Comparison of ENCODE assay signal across 1 cellular context in the genomic region with DNA sequence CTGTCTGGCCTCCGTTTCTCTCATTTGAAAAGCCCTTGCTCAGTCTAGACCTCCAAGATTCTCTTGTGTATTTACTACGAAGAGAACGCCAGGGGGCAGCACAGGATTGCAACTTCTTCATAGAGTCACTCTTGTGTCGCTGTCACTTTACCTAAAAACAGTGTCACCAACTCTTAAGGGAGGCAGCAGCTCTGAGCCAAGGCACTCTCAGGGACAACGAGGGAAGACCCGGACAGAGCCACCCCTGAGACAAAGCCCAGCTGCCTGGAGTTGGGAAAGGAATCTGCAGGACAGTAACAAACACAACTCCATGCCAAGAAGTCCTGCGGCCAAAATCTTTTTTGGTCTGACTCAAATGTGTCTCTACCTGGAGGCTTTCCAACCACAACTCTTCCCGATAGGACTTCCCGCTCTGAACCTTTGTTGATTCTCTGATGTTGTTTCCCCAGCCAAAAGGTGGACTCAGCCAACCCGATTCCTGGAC.
TF ChIP-seq lines count a peak whose summit lies in the region.

No MANE protein-coding gene starts in this region.

TF ChIP-seq in K562, 482 proteins besides CTCF, POLR2A, EP300 and RAD21 (continued from another document and continues in another):
- TF ChIP-seq ZNF384 (IDR thresholded peaks at IDR 0.05; ENCODE audit: low read depth, low read length) (no peak), ZNF140 (CRISPR knock-in tag; IDR thresholded peaks at IDR 0.05) (no peak), CREM (IDR thresholded peaks at IDR 0.05; ENCODE audit: low read depth) (peak; percentile 31; the same call in 1 of the 2 replicates), SMAD4 (CRISPR knock-in tag; conservative IDR thresholded peaks at IDR 0.05) (0 out of 2 replicates have a peak, but pooled peaks have one; percentile 27), LARP7 (IDR thresholded peaks at IDR 0.05) (no peak), NCOA6 (IDR thresholded peaks at IDR 0.05) (no peak), ZNF444 (CRISPR knock-in tag; IDR thresholded peaks at IDR 0.05) (no peak), SAP30 (IDR thresholded peaks at IDR 0.05; ENCODE audit: borderline replicate concordance, insufficient read depth, low read depth, low read length, poor library complexity, severe bottlenecking) (no peak), SAFB2 (IDR thresholded peaks at IDR 0.05; ENCODE audit: borderline replicate concordance, low read depth, low read length, severe bottlenecking) (no peak), JUN (IDR thresholded peaks at IDR 0.05; ENCODE audit: borderline replicate concordance, low read depth, low read length) (no peak), JUN (CRISPR knock-in tag; IDR thresholded peaks at IDR 0.05; ENCODE audit: borderline replicate concordance) (no peak), TBL1XR1 (IDR thresholded peaks at IDR 0.05; ENCODE audit: low read length in 2 of 2) (no peak), ZNF274 (IDR thresholded peaks at IDR 0.05; ENCODE audit: borderline replicate concordance, low read depth, low read length) (no peak), RCOR1 (IDR thresholded peaks at IDR 0.05; ENCODE audit: borderline replicate concordance in 1 of 2, low read depth in 2 of 2, low read length in 2 of 2) (0 out of 4 replicates have a peak, but pooled peaks of 1 of the 2 experiments have one; percentile 27), BCOR (IDR thresholded peaks at IDR 0.05) (no peak), SNIP1 (IDR thresholded peaks at IDR 0.05; ENCODE audit: low read depth) (no peak), EGR1 (conservative IDR thresholded peaks at IDR 0.05) (no peak), EZH2 (IDR thresholded peaks at IDR 0.05; ENCODE audit: borderline replicate concordance, low read depth, low read length) (no peak), ZNF764 (CRISPR knock-in tag; IDR thresholded peaks at IDR 0.05; ENCODE audit: low read depth) (no peak), HDAC6 (IDR thresholded peaks at IDR 0.05; ENCODE audit: low read depth, low read length) (no peak), SMARCA4 (IDR thresholded peaks at IDR 0.05) (no peak), KLF16 (IDR thresholded peaks at IDR 0.05) (0 out of 2 replicates have a peak, but pooled peaks have one; percentile 33), DMBX1 (CRISPR knock-in tag; IDR thresholded peaks at IDR 0.05; ENCODE audit: borderline replicate concordance) (no peak), ARID2 (IDR thresholded peaks at IDR 0.05) (peak; percentile 41; the same call in 1 of the 2 replicates), KDM2B (CRISPR knock-in tag; IDR thresholded peaks at IDR 0.05) (no peak), SMC3 (conservative IDR thresholded peaks at IDR 0.05; ENCODE audit: insufficient read depth, low read depth, low read length) (peak; percentile 88), MCM2 (IDR thresholded peaks at IDR 0.05; ENCODE audit: low read depth) (no peak), NEUROD1 (IDR thresholded peaks at IDR 0.05; ENCODE audit: borderline replicate concordance, low read depth, low read length, partially characterized antibody) (no peak), SRF (CRISPR knock-in tag; IDR thresholded peaks at IDR 0.05) (peak in 1 of 2 experiments; percentile 33; a peak in 1 of 4 replicates), ARNT (IDR thresholded peaks at IDR 0.05) (0 out of 4 replicates have a peak, but pooled peaks of 1 of the 2 experiments have one; percentile 17), ZNF717 (CRISPR knock-in tag; IDR thresholded peaks at IDR 0.05) (no peak), FOXA3 (CRISPR knock-in tag; conservative IDR thresholded peaks at IDR 0.05 in 1 of 2, IDR thresholded peaks at IDR 0.05 in 1 of 2) (0 out of 4 replicates have a peak, but pooled peaks of 1 of the 2 experiments have one; percentile 16), HMG20B (CRISPR knock-in tag; IDR thresholded peaks at IDR 0.05) (no peak), FOXK2 (conservative IDR thresholded peaks at IDR 0.05 in 1 of 2, IDR thresholded peaks at IDR 0.05 in 1 of 2; ENCODE audit: low read depth in 2 of 2) (peak; percentile 49 to 69; a peak in 3 of 4 replicates), ILK (tag; IDR thresholded peaks at IDR 0.05; ENCODE audit: borderline replicate concordance, low read depth) (no peak), CBFA2T3 (IDR thresholded peaks at IDR 0.05) (no peak), HNRNPL (IDR thresholded peaks at IDR 0.05; ENCODE audit: low read depth, low read length) (no peak), MAFF (IDR thresholded peaks at IDR 0.05; ENCODE audit: low read length) (no peak), NFIX (CRISPR knock-in tag; IDR thresholded peaks at IDR 0.05; ENCODE audit: low read depth) (no peak), JUND (IDR thresholded peaks at IDR 0.05; ENCODE audit: borderline replicate concordance, low read depth, low read length) (peak; percentile 12; the same call in 1 of the 2 replicates), JUND (tag; IDR thresholded peaks at IDR 0.05; ENCODE audit: borderline replicate concordance, low read depth, low read length) (no peak; the same call in 2 of the 3 replicates), HOXB6 (CRISPR knock-in tag; IDR thresholded peaks at IDR 0.05; ENCODE audit: borderline replicate concordance) (no peak), STAG1 (CRISPR knock-in tag; IDR thresholded peaks at IDR 0.05; ENCODE audit: borderline replicate concordance) (peak; percentile 82; the same call in 1 of the 2 replicates)
- TF ChIP-seq, protein P1, sequence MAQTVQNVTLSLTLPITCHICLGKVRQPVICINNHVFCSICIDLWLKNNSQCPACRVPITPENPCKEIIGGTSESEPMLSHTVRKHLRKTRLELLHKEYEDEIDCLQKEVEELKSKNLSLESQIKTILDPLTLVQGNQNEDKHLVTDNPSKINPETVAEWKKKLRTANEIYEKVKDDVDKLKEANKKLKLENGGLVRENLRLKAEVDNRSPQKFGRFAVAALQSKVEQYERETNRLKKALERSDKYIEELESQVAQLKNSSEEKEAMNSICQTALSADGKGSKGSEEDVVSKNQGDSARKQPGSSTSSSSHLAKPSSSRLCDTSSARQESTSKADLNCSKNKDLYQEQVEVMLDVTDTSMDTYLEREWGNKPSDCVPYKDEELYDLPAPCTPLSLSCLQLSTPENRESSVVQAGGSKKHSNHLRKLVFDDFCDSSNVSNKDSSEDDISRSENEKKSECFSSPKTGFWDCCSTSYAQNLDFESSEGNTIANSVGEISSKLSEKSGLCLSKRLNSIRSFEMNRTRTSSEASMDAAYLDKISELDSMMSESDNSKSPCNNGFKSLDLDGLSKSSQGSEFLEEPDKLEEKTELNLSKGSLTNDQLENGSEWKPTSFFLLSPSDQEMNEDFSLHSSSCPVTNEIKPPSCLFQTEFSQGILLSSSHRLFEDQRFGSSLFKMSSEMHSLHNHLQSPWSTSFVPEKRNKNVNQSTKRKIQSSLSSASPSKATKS (CRISPR knock-in tag; IDR thresholded peaks at IDR 0.05): no peak
- TF ChIP-seq, protein P2, sequence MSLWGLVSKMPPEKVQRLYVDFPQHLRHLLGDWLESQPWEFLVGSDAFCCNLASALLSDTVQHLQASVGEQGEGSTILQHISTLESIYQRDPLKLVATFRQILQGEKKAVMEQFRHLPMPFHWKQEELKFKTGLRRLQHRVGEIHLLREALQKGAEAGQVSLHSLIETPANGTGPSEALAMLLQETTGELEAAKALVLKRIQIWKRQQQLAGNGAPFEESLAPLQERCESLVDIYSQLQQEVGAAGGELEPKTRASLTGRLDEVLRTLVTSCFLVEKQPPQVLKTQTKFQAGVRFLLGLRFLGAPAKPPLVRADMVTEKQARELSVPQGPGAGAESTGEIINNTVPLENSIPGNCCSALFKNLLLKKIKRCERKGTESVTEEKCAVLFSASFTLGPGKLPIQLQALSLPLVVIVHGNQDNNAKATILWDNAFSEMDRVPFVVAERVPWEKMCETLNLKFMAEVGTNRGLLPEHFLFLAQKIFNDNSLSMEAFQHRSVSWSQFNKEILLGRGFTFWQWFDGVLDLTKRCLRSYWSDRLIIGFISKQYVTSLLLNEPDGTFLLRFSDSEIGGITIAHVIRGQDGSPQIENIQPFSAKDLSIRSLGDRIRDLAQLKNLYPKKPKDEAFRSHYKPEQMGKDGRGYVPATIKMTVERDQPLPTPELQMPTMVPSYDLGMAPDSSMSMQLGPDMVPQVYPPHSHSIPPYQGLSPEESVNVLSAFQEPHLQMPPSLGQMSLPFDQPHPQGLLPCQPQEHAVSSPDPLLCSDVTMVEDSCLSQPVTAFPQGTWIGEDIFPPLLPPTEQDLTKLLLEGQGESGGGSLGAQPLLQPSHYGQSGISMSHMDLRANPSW (CRISPR knock-in tag; IDR thresholded peaks at IDR 0.05): no peak
- TF ChIP-seq, protein P3, sequence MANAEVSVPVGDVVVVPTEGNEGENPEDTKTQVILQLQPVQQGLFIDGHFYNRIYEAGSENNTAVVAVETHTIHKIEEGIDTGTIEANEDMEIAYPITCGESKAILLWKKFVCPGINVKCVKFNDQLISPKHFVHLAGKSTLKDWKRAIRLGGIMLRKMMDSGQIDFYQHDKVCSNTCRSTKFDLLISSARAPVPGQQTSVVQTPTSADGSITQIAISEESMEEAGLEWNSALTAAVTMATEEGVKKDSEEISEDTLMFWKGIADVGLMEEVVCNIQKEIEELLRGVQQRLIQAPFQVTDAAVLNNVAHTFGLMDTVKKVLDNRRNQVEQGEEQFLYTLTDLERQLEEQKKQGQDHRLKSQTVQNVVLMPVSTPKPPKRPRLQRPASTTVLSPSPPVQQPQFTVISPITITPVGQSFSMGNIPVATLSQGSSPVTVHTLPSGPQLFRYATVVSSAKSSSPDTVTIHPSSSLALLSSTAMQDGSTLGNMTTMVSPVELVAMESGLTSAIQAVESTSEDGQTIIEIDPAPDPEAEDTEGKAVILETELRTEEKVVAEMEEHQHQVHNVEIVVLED (CRISPR knock-in tag; IDR thresholded peaks at IDR 0.05): no peak
- TF ChIP-seq, protein P4, sequence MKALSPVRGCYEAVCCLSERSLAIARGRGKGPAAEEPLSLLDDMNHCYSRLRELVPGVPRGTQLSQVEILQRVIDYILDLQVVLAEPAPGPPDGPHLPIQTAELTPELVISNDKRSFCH (CRISPR knock-in tag; IDR thresholded peaks at IDR 0.05): no peak
- TF ChIP-seq, protein P4 (tag; IDR thresholded peaks at IDR 0.05): no peak
- TF ChIP-seq, protein P5, sequence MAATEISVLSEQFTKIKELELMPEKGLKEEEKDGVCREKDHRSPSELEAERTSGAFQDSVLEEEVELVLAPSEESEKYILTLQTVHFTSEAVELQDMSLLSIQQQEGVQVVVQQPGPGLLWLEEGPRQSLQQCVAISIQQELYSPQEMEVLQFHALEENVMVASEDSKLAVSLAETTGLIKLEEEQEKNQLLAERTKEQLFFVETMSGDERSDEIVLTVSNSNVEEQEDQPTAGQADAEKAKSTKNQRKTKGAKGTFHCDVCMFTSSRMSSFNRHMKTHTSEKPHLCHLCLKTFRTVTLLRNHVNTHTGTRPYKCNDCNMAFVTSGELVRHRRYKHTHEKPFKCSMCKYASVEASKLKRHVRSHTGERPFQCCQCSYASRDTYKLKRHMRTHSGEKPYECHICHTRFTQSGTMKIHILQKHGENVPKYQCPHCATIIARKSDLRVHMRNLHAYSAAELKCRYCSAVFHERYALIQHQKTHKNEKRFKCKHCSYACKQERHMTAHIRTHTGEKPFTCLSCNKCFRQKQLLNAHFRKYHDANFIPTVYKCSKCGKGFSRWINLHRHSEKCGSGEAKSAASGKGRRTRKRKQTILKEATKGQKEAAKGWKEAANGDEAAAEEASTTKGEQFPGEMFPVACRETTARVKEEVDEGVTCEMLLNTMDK (IDR thresholded peaks at IDR 0.05; ENCODE audit: borderline replicate concordance, insufficient read depth, low read depth, low read length, poor library complexity, severe bottlenecking): no peak
- TF ChIP-seq, protein P6, sequence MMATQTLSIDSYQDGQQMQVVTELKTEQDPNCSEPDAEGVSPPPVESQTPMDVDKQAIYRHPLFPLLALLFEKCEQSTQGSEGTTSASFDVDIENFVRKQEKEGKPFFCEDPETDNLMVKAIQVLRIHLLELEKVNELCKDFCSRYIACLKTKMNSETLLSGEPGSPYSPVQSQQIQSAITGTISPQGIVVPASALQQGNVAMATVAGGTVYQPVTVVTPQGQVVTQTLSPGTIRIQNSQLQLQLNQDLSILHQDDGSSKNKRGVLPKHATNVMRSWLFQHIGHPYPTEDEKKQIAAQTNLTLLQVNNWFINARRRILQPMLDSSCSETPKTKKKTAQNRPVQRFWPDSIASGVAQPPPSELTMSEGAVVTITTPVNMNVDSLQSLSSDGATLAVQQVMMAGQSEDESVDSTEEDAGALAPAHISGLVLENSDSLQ (IDR thresholded peaks at IDR 0.05): 0 out of 2 replicates have a peak, but pooled peaks have one; percentile 27
- TF ChIP-seq, protein P7, sequence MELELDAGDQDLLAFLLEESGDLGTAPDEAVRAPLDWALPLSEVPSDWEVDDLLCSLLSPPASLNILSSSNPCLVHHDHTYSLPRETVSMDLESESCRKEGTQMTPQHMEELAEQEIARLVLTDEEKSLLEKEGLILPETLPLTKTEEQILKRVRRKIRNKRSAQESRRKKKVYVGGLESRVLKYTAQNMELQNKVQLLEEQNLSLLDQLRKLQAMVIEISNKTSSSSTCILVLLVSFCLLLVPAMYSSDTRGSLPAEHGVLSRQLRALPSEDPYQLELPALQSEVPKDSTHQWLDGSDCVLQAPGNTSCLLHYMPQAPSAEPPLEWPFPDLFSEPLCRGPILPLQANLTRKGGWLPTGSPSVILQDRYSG (tag; conservative IDR thresholded peaks at IDR 0.05; ENCODE audit: low read depth): no peak
- TF ChIP-seq, protein P8, sequence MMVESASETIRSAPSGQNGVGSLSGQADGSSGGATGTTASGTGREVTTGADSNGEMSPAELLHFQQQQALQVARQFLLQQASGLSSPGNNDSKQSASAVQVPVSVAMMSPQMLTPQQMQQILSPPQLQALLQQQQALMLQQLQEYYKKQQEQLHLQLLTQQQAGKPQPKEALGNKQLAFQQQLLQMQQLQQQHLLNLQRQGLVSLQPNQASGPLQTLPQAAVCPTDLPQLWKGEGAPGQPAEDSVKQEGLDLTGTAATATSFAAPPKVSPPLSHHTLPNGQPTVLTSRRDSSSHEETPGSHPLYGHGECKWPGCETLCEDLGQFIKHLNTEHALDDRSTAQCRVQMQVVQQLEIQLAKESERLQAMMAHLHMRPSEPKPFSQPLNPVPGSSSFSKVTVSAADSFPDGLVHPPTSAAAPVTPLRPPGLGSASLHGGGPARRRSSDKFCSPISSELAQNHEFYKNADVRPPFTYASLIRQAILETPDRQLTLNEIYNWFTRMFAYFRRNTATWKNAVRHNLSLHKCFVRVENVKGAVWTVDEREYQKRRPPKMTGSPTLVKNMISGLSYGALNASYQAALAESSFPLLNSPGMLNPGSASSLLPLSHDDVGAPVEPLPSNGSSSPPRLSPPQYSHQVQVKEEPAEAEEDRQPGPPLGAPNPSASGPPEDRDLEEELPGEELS (CRISPR knock-in tag; IDR thresholded peaks at IDR 0.05; ENCODE audit: borderline replicate concordance): no peak
- TF ChIP-seq, protein P9, sequence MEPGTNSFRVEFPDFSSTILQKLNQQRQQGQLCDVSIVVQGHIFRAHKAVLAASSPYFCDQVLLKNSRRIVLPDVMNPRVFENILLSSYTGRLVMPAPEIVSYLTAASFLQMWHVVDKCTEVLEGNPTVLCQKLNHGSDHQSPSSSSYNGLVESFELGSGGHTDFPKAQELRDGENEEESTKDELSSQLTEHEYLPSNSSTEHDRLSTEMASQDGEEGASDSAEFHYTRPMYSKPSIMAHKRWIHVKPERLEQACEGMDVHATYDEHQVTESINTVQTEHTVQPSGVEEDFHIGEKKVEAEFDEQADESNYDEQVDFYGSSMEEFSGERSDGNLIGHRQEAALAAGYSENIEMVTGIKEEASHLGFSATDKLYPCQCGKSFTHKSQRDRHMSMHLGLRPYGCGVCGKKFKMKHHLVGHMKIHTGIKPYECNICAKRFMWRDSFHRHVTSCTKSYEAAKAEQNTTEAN (CRISPR knock-in tag; IDR thresholded peaks at IDR 0.05): no peak
